In the genomic region with DNA sequence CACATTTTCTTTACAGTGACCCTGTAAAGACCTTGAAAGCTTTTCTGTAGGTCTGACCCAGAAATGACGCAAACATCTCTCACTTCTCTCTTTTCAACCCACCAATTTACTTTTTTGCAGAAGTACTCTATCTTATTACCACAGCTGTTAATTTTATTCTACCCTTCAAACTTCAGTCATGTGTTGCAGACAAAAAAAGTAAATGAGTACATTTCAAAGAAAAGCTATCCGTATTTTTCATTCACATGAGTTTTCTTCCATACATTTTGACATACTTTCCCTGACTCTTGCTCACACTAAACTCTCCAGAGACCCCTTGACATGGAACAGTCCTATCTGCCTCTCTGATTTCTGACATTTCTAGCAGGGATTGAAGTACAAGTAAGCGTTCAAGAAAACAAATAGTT, we compare ENCODE assay signal across 10 cellular contexts.
DNase-seq lines count a peak whose midpoint lies in the region; ATAC-seq and TF ChIP-seq lines count a peak whose summit lies in the region.
"Had no signal": no experiment of that assay in that cellular context is flagged by ENCODE, and none has a peak within 500 bp of the region (broad histone marks: within the 10 kb centered on the region; RNA-seq: fewer than 3 reads in every experiment).

No MANE protein-coding gene starts in this region.

- in situ Hi-C loops in HAP-1 (cut with MboI; ENCODE audit: low sequenced_read_pairs) = no loop called here

- no peak overlapping the region; the same call in 1 of the 2 replicates for H3K4me3 ChIP-seq in GM12864 (ENCODE audit: low read depth, low read length)
- no peak overlapping the region for H3K4me3 ChIP-seq in HAP-1
- H3K4me3 ChIP-seq: tibial nerve had no signal

- no peaks in the 10 kb centered on the region for H3K9me3 ChIP-seq in HAP-1
- H3K9me3 ChIP-seq: tibial nerve had no signal

- ATAC-seq in GM21367 (IDR thresholded peaks at IDR 0.05; ENCODE audit: unreplicated experiment) (peak; percentile 99), HG03139 (IDR thresholded peaks at IDR 0.05; ENCODE audit: unreplicated experiment) (peak; percentile 97)

- peaks cover 18% of the 10 kb centered on the region for H3K4me1 ChIP-seq in HAP-1
- H3K4me1 ChIP-seq: tibial nerve had no signal

- no peak for TF ChIP-seq CTCF in GM12864 (IDR thresholded peaks at IDR 0.05; ENCODE audit: low read depth, low read length, missing control alignments)

- H3K27me3 ChIP-seq in HAP-1 (ENCODE audit: low read depth) = no peaks in the 10 kb centered on the region
- H3K27me3 ChIP-seq: tibial nerve had no signal

- no peaks in the 10 kb centered on the region; the same call in 1 of the 2 replicates for H3K36me3 ChIP-seq in HAP-1 (replicated peaks)
- H3K36me3 ChIP-seq: tibial nerve had no signal

- peak; percentile 76 for DNase-seq in GM12864 (ENCODE audit: low read depth)
- DNase-seq in SKM-1 treated with dmso at 0.1 percent for 144 hours (lab: John Stamatoyannopoulos, UW; ENCODE audit: unreplicated experiment) = peak; percentile 97
- no peak for DNase-seq in HAP-1 (ENCODE audit: low spot score in 2 of 2)
- no peak for DNase-seq in stimulated activated CD4-positive, alpha-beta T cell treated with anti-CD3 and anti-CD28 coated beads, Interleukin-4, amount 100 ng/mL, for 1 hour
- DNase-seq in kidney tubule cell (ENCODE audit: low spot score) = no peak
- no peak for DNase-seq in dedifferentiated amniotic fluid mesenchymal stem cell (ENCODE audit: extremely low spot score)
- DNase-seq: CD4-positive, CD25-positive, alpha-beta regulatory T cell had no signal

Comparison
In these comparisons a context has a peak if more than half of its experiments do, and no peak if none do; other contexts are left out.
1. DNase-seq: peak in GM12864 (single experiment) and SKM-1 treated with dmso at 0.1 percent for 144 hours (single experiment); none in HAP-1 (0 of 2), stimulated activated CD4-positive, alpha-beta T cell treated with anti-CD3 and anti-CD28 coated beads, Interleukin-4, amount 100 ng/mL, for 1 hour (single experiment), kidney tubule cell (single experiment) and dedifferentiated amniotic fluid mesenchymal stem cell (single experiment).